32 cellular contexts compared by ENCODE assay signal in the genomic region with DNA sequence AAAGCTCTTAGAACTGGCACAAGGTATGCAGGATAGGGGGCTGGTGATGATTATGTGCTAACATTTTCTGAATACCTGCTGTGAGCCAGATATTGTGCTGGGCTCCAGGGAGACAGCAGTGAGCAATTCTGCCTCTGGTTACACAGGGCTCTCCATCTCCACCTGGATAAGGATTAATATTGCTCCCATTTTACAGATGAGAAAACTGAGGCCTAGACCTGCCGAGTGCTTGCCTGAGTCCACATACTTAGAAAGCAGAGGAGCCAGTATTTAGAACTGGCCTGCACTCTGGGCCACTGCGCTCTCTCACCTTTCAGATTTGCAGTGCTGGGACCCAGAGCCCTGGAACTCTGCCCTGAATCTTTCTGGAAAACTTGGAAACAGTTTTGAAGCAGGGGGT.
DNase-seq lines count a peak whose midpoint lies in the region; ATAC-seq, FAIRE-seq and TF ChIP-seq lines count a peak whose summit lies in the region.
"Had no signal": no experiment of that assay in that cellular context is flagged by ENCODE, and none has a peak within 500 bp of the region (broad histone marks: within the 10 kb centered on the region; RNA-seq: fewer than 3 reads in every experiment).

No MANE protein-coding gene starts in this region.

- H3K4me3 ChIP-seq in HepG2 (replicated peaks in 1 of 3; ENCODE audit: insufficient read depth in 1 of 3, low read depth in 2 of 3, low read length in 3 of 3), result no peak overlapping the region
- no peak overlapping the region for H3K4me3 ChIP-seq in right lobe of liver
- H3K4me3 ChIP-seq in K562, result no peak overlapping the region
- H3K4me3 ChIP-seq in H1 (ENCODE audit: extremely low read depth in 1 of 4, insufficient read depth in 2 of 4, low read depth in 3 of 4, low read length in 4 of 4), result no peak overlapping the region
- no peak overlapping the region for H3K4me3 ChIP-seq in kidney (ENCODE audit: low read length in 2 of 2)
- H3K4me3 ChIP-seq: A549; BLaER1; BLaER1 treated with 17β-estradiol and CSF1 and Interleukin-3, amounts not matched to agents 10 nM and 100 nM had no signal

- H2AFZ ChIP-seq in HepG2 (ENCODE audit: low read length) (no peak overlapping the region), K562 (ENCODE audit: low read depth, low read length) (no peak overlapping the region), H1 (ENCODE audit: low read length) (no peak overlapping the region)

- in situ Hi-C loops in HepG2 (cut with HindIII; ENCODE audit: extremely low pct_ligation_motif_present, low pct_unique_long_range_greater_than_20kb), result no loop called here
- in situ Hi-C loops in K562 (cut with MboI), result no loop called here

- H3K36me3 ChIP-seq in HepG2 (replicated peaks in 1 of 2; ENCODE audit: control insufficient read depth in 1 of 2, insufficient read depth in 2 of 2, low read length in 2 of 2) (no peaks in the 10 kb centered on the region), right lobe of liver (no peaks in the 10 kb centered on the region), K562 (ENCODE audit: control insufficient read depth, insufficient read depth, low read length) (no peaks in the 10 kb centered on the region), H1 (ENCODE audit: control insufficient read depth in 2 of 4, insufficient read depth in 4 of 4, low read length in 3 of 4) (no peaks in the 10 kb centered on the region; a peak in 1 of 8 replicates), kidney (ENCODE audit: control insufficient read depth in 1 of 2, insufficient read depth in 2 of 2, low read length in 2 of 2) (no peaks in the 10 kb centered on the region)
- H3K36me3 ChIP-seq: BE2C; BLaER1; BLaER1 treated with 17β-estradiol and CSF1 and Interleukin-3, amounts not matched to agents 10 nM and 100 nM had no signal

- H2BK120ac ChIP-seq in H1 (replicated peaks; ENCODE audit: low read depth, low read length), result no peak overlapping the region

- H2BK20ac ChIP-seq in H1 (ENCODE audit: low read length), result no peak overlapping the region

- no peak for TF ChIP-seq EP300 in HepG2 (IDR thresholded peaks at IDR 0.05; ENCODE audit: low read depth in 2 of 2, low read length in 2 of 2)
- TF ChIP-seq EP300 in HepG2 (CRISPR knock-in tag; IDR thresholded peaks at IDR 0.05; ENCODE audit: borderline replicate concordance), result no peak
- TF ChIP-seq EP300 in K562 (IDR thresholded peaks at IDR 0.05; ENCODE audit: low read length), result no peak
- no peak for TF ChIP-seq EP300 in H1 (IDR thresholded peaks at IDR 0.05; ENCODE audit: borderline replicate concordance in 1 of 2, low read depth in 2 of 2, low read length in 2 of 2)

- H3K79me2 ChIP-seq in HepG2 (ENCODE audit: insufficient read depth, low read length), result no peaks in the 10 kb centered on the region
- H3K79me2 ChIP-seq in K562 (ENCODE audit: control insufficient read depth, insufficient read depth, low read length), result no peaks in the 10 kb centered on the region
- H3K79me2 ChIP-seq in H1 (ENCODE audit: control insufficient read depth in 1 of 2, insufficient read depth in 2 of 2, low read length in 2 of 2), result no peaks in the 10 kb centered on the region

- H3K27ac ChIP-seq in HepG2 (ENCODE audit: extremely low read length, insufficient read depth, low read length), result no peak overlapping the region
- H3K27ac ChIP-seq in right lobe of liver, result no peak overlapping the region
- H3K27ac ChIP-seq in K562 (ENCODE audit: extremely low read depth, low read depth, low read length), result no peak overlapping the region
- no peak overlapping the region for H3K27ac ChIP-seq in H1 (ENCODE audit: low read depth, low read length)
- H3K27ac ChIP-seq in kidney (ENCODE audit: low read depth in 2 of 2, low read length in 2 of 2), result no peak overlapping the region
- H3K27ac ChIP-seq: 22Rv1; A549; BLaER1; BLaER1 treated with 17β-estradiol and CSF1 and Interleukin-3, amounts not matched to agents 10 nM and 100 nM; C4-2B had no signal

- FAIRE-seq in HepG2 (lab: Jason Lieb, UNC), result no peak
- no peak for FAIRE-seq in K562 (lab: Jason Lieb, UNC)
- FAIRE-seq in H1 (lab: Jason Lieb, UNC), result no peak
- no peak for FAIRE-seq in kidney (lab: Jason Lieb, UNC)
- FAIRE-seq: A204.1, A549, D721Med had no signal

- WGBS in HepG2 (ENCODE audit: low lambda C conversion rate), result 76% methylated on average over 2 of the region's 2 CpGs
- WGBS in right lobe of liver (ENCODE audit: insufficient coverage, low coverage, low lambda C conversion rate, missing lambda C conversion rate), result 86% methylated on average over 2 of the region's 2 CpGs
- 0% methylated on average over 2 of the region's 2 CpGs for WGBS in K562 (ENCODE audit: insufficient coverage, low coverage, missing lambda C conversion rate)
- 93% methylated on average over 2 of the region's 2 CpGs; no CpG with 5 or more reads in 1 of the 2 experiments for WGBS in H1 (ENCODE audit: extremely low coverage in 1 of 2, insufficient coverage in 1 of 2, insufficient read length in 1 of 2, insufficient replicate concordance in 2 of 2, low coverage in 1 of 2, low lambda C conversion rate in 2 of 2, missing lambda C conversion rate in 1 of 2), 2 experiments

- POLR2A ChIA-PET in HepG2 (lab: Yijun Ruan, JAX), result no interaction called here
- POLR2A ChIA-PET in K562 (lab: Yijun Ruan, JAX), result interaction anchor here (1.1 kb wide), 1 partner anchor 9 kb away, joined by 3 read pairs; no protein-coding TSS in a partner anchor
- POLR2A ChIA-PET in H1 (lab: Charles Lee; ENCODE audit: partially characterized antibody), result interaction anchor here (1.6 kb wide), 2 partner anchors 11 to 14 kb away, joined by 4 read pairs; no protein-coding TSS in a partner anchor

- CTCF ChIA-PET in HepG2 (lab: Yijun Ruan, JAX; ENCODE audit: low intra/inter-chr PET ratio, low total read pairs), result no interaction called here
- CTCF ChIA-PET in K562 (lab: Yijun Ruan, JAX; ENCODE audit: low intra/inter-chr PET ratio), result no interaction called here
- CTCF ChIA-PET in H1 (lab: Charles Lee; ENCODE audit: partially characterized antibody), result interaction anchor here (1.0 to 8.5 kb wide), 5 partner anchors 9 to 176 kb away, joined by 3 to 80 read pairs (median 14); no protein-coding TSS in a partner anchor

- H4K20me1 ChIP-seq in HepG2 (ENCODE audit: insufficient read depth, low read length) (no peaks in the 10 kb centered on the region), K562 (replicated peaks; ENCODE audit: control insufficient read depth, insufficient read depth, low read length) (0 out of 2 replicates have a peak, but pooled peaks cover 6% of the 10 kb centered on the region), H1 (replicated peaks in 1 of 2; ENCODE audit: control insufficient read depth in 1 of 2, insufficient read depth in 2 of 2, low read length in 2 of 2) (peaks cover 0 to 3% of the 10 kb centered on the region in 2 experiments)
- H4K20me1 ChIP-seq: BLaER1 had no signal

- H2BK12ac ChIP-seq in H1 (ENCODE audit: low read depth, low read length), result no peak overlapping the region

- H3K4me1 ChIP-seq in HepG2 (ENCODE audit: insufficient read depth, low read length) (peaks cover 23% of the 10 kb centered on the region), right lobe of liver (no peaks in the 10 kb centered on the region), K562 (replicated peaks in 1 of 2; ENCODE audit: control insufficient read depth in 2 of 2, insufficient read depth in 2 of 2, low read length in 2 of 2) (no peaks in the 10 kb centered on the region), H1 (replicated peaks in 1 of 4; ENCODE audit: control insufficient read depth in 3 of 4, insufficient read depth in 4 of 4, low read length in 3 of 4) (no peaks in the 10 kb centered on the region; a peak in 1 of 7 replicates), kidney (ENCODE audit: control insufficient read depth in 1 of 2, insufficient read depth in 1 of 2, low read depth in 1 of 2, low read length in 2 of 2) (no peaks in the 10 kb centered on the region)
- H3K4me1 ChIP-seq: A549, BE2C, Caco-2 had no signal

- no peak overlapping the region for H3K18ac ChIP-seq in H1 (ENCODE audit: extremely low read depth, low read length)

- no peaks in the 10 kb centered on the region for H3K79me1 ChIP-seq in H1 (ENCODE audit: low read depth, low read length)

- no peak overlapping the region for H3K56ac ChIP-seq in H1 (replicated peaks; ENCODE audit: insufficient read length, low read depth, low read length)

- no peak overlapping the region for H3K23ac ChIP-seq in H1 (ENCODE audit: insufficient read length)

- TF ChIP-seq RAD21 in HepG2 (CRISPR knock-in tag; IDR thresholded peaks at IDR 0.05) (no peak), K562 (CRISPR knock-in tag; conservative IDR thresholded peaks at IDR 0.05 in 1 of 2, IDR thresholded peaks at IDR 0.05 in 1 of 2) (no peak), H1 (IDR thresholded peaks at IDR 0.05 in 1 of 2, conservative IDR thresholded peaks at IDR 0.05 in 1 of 2; ENCODE audit: low read depth in 2 of 2, low read length in 2 of 2) (no peak)

- H4K5ac ChIP-seq in H1 (ENCODE audit: insufficient read length, low read depth, low read length), result no peak overlapping the region

- peaks cover 5% of the 10 kb centered on the region; the same call in 1 of the 2 replicates for H3K23me2 ChIP-seq in H1 (ENCODE audit: low read depth, low read length)

- H3K4me2 ChIP-seq in HepG2 (ENCODE audit: low read depth, low read length) (no peak overlapping the region), K562 (ENCODE audit: insufficient read depth, low read length) (no peak overlapping the region), H1 (ENCODE audit: insufficient read depth in 1 of 2, low read depth in 2 of 2, low read length in 2 of 2) (no peak overlapping the region)
- H3K4me2 ChIP-seq: A549; BLaER1; BLaER1 treated with 17β-estradiol and CSF1 and Interleukin-3, amounts not matched to agents 10 nM and 100 nM had no signal

- H2BK5ac ChIP-seq in H1 (ENCODE audit: low read depth, low read length), result no peak overlapping the region

- no peak overlapping the region for H3K4ac ChIP-seq in H1 (replicated peaks; ENCODE audit: insufficient read length, low read depth, low read length)

- no peak overlapping the region for H3K9ac ChIP-seq in HepG2 (ENCODE audit: insufficient read depth, low read depth, low read length)
- no peak overlapping the region for H3K9ac ChIP-seq in K562 (ENCODE audit: insufficient read depth in 1 of 2, low read depth in 2 of 2, low read length in 2 of 2)
- H3K9ac ChIP-seq in H1 (replicated peaks in 1 of 4; ENCODE audit: extremely low read depth in 1 of 4, low read depth in 3 of 4, low read length in 3 of 4), result no peak overlapping the region
- no peak overlapping the region for H3K9ac ChIP-seq in kidney (ENCODE audit: low read length in 2 of 2)
- H3K9ac ChIP-seq: BLaER1; BLaER1 treated with 17β-estradiol and CSF1 and Interleukin-3, amounts not matched to agents 10 nM and 100 nM had no signal

- no peak overlapping the region for H4K8ac ChIP-seq in H1 (ENCODE audit: extremely low read depth, insufficient read depth, low read length)

- intact Hi-C loops in HepG2 (cut with micrococcal nuclease; ENCODE audit: unreplicated experiment), result no loop called here
- intact Hi-C loops in right lobe of liver (cut with DNase I), result no loop called here
- intact Hi-C loops in K562 (cut with micrococcal nuclease), result no loop called here
- intact Hi-C loops in kidney (cut with DNase I), result no loop called here
- intact Hi-C loops in head of caudate nucleus (cut with DNase I), result no loop called here

- no peak overlapping the region for H4K91ac ChIP-seq in H1 (replicated peaks; ENCODE audit: insufficient read length, low read length)

- H2BK15ac ChIP-seq in H1 (ENCODE audit: low read length), result no peak overlapping the region

- TF ChIP-seq CTCF in HepG2 (CRISPR knock-in tag; IDR thresholded peaks at IDR 0.05) (no peak), right lobe of liver (IDR thresholded peaks at IDR 0.05) (no peak), K562 (IDR thresholded peaks at IDR 0.05 in 2 of 3, conservative IDR thresholded peaks at IDR 0.05 in 1 of 3; ENCODE audit: insufficient read depth in 2 of 3, low read depth in 1 of 3, low read length in 3 of 3) (no peak), H1 (IDR thresholded peaks at IDR 0.05; ENCODE audit: control extremely low read depth in 1 of 3, insufficient read depth in 1 of 3, low read depth in 1 of 3, low read length in 3 of 3) (no peak), kidney (IDR thresholded peaks at IDR 0.05; ENCODE audit: borderline replicate concordance, extremely low read depth, insufficient read depth) (no peak)

- DNase-seq in HepG2 (ENCODE audit: low spot score) (no peak), right lobe of liver (no peak), K562 (ENCODE audit: extremely low read depth in 1 of 4, low spot score in 3 of 4) (no peak), H1 (ENCODE audit: low read depth in 1 of 2, low spot score in 2 of 2) (no peak), kidney (peak; percentile 6), head of caudate nucleus (no peak), COLO668 (lab: John Stamatoyannopoulos, UW; ENCODE audit: unreplicated experiment) (no peak)
- DNase-seq: 8988T; ACHN; BE2C; C1 segment of cervical spinal cord; Caco-2; Calu3; CD4-positive, alpha-beta memory T cell; CD4-positive, alpha-beta T cell; CD4-positive, CD25-positive, alpha-beta regulatory T cell; CD8-positive, alpha-beta memory T cell; CD8-positive, alpha-beta T cell; COR-L47; DMS 273 treated with DMSO at 0.1 percent for 48 hours; DMS153; DMS53; DND-41; EL had no signal

- no peak overlapping the region for H2AK5ac ChIP-seq in H1 (ENCODE audit: low read depth, low read length)

- TF ChIP-seq POLR2A in HepG2 (IDR thresholded peaks at IDR 0.05; ENCODE audit: insufficient read depth in 1 of 2, low read depth in 2 of 2, low read length in 2 of 2), result no peak
- TF ChIP-seq POLR2A in right lobe of liver (IDR thresholded peaks at IDR 0.05), result no peak
- TF ChIP-seq POLR2A in K562 (conservative IDR thresholded peaks at IDR 0.05), result no peak
- TF ChIP-seq POLR2A in H1 (IDR thresholded peaks at IDR 0.05; ENCODE audit: control extremely low read depth in 1 of 2, low read depth in 2 of 2, low read length in 2 of 2), result no peak

- no TSS peak for BruUV-seq in HepG2 (replicated peaks; lab: Mats Ljungman, UMichigan)
- no TSS peak for BruUV-seq in K562 (replicated peaks; lab: Mats Ljungman, UMichigan)

- ATAC-seq in HepG2 (no peak), right lobe of liver (no peak), K562 (no peak), HG03025 (IDR thresholded peaks at IDR 0.05; ENCODE audit: low FRiP score, unreplicated experiment) (no peak)
- ATAC-seq: A549; CD8-positive, alpha-beta T cell had no signal

- H3K9me3 ChIP-seq in HepG2 (ENCODE audit: low read length), result no peaks in the 10 kb centered on the region
- no peaks in the 10 kb centered on the region for H3K9me3 ChIP-seq in right lobe of liver
- H3K9me3 ChIP-seq in K562 (replicated peaks; ENCODE audit: control insufficient read depth, insufficient read depth, low read depth, low read length), result no peaks in the 10 kb centered on the region
- H3K9me3 ChIP-seq in H1 (ENCODE audit: insufficient read depth in 2 of 2, low read depth in 1 of 2, low read length in 1 of 2), result no peaks in the 10 kb centered on the region
- no peaks in the 10 kb centered on the region for H3K9me3 ChIP-seq in kidney (ENCODE audit: control insufficient read depth in 1 of 2, low read length in 2 of 2)
- H3K9me3 ChIP-seq: A549; BE2C; BLaER1; BLaER1 treated with 17β-estradiol and CSF1 and Interleukin-3, amounts not matched to agents 10 nM and 100 nM; Caco-2 had no signal

- H3K9me1 ChIP-seq in K562 (ENCODE audit: control insufficient read depth, insufficient read depth, low read length), result no peaks in the 10 kb centered on the region

- H3K27me3 ChIP-seq in HepG2 (ENCODE audit: control insufficient read depth in 1 of 2, insufficient read depth in 2 of 2, low read length in 2 of 2) (peaks cover 0 to 7% of the 10 kb centered on the region in 2 experiments; a peak in 4 of 5 replicates), right lobe of liver (no peaks in the 10 kb centered on the region), K562 (ENCODE audit: control insufficient read depth in 2 of 2, insufficient read depth in 2 of 2, low read length in 2 of 2) (peaks cover 0 to 9% of the 10 kb centered on the region in 2 experiments; a peak in 2 of 5 replicates), H1 (replicated peaks in 1 of 4; ENCODE audit: control insufficient read depth in 3 of 4, extremely low read depth in 1 of 4, insufficient read depth in 3 of 4, low read length in 3 of 4) (no peaks in the 10 kb centered on the region)
- H3K27me3 ChIP-seq: BE2C; BLaER1; BLaER1 treated with 17β-estradiol and CSF1 and Interleukin-3, amounts not matched to agents 10 nM and 100 nM had no signal

- no peak overlapping the region for H3K14ac ChIP-seq in H1 (ENCODE audit: insufficient read length)
